In the genomic region with DNA sequence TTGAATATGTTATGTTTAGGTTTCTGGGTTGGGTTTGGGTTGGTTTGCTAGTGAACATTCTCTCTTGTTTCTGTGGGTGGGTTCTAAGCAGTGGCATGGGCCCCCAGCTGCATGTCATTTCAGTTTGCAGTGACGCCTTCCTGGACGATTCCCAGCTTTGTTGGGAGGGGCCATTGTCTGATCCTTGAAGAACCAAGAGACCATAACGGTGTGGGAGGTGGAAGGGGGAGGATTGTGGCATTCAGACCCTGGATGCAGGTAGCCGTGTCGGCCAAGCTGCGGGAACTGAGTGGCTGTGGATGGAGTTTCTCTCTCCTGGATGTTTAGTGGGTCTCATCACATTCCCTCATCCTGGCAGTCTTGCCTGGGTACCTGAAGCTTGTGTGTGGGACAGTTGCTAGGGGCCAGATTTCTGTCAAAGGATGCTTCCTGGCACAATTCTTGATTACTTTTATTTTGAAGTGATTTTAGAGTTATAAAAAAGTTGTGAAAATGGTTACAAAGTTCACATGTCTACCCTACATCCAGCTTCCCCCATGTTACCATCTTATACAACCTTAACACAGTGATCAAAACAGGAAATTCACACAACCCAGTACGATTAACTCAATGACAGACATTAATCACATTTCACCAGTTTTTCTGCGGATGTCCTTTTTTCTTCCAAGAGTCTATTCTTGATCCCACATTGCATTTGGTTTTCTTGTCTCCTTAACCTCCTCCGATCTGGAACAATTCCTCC, we compare ENCODE assay signal across 1 cellular context.
TF ChIP-seq lines count a peak whose summit lies in the region.

No MANE protein-coding gene starts in this region.

TF ChIP-seq in GM23338, 12 proteins besides CTCF, POLR2A, EP300 and RAD21 (continued from another document):
- TF ChIP-seq, protein P1, sequence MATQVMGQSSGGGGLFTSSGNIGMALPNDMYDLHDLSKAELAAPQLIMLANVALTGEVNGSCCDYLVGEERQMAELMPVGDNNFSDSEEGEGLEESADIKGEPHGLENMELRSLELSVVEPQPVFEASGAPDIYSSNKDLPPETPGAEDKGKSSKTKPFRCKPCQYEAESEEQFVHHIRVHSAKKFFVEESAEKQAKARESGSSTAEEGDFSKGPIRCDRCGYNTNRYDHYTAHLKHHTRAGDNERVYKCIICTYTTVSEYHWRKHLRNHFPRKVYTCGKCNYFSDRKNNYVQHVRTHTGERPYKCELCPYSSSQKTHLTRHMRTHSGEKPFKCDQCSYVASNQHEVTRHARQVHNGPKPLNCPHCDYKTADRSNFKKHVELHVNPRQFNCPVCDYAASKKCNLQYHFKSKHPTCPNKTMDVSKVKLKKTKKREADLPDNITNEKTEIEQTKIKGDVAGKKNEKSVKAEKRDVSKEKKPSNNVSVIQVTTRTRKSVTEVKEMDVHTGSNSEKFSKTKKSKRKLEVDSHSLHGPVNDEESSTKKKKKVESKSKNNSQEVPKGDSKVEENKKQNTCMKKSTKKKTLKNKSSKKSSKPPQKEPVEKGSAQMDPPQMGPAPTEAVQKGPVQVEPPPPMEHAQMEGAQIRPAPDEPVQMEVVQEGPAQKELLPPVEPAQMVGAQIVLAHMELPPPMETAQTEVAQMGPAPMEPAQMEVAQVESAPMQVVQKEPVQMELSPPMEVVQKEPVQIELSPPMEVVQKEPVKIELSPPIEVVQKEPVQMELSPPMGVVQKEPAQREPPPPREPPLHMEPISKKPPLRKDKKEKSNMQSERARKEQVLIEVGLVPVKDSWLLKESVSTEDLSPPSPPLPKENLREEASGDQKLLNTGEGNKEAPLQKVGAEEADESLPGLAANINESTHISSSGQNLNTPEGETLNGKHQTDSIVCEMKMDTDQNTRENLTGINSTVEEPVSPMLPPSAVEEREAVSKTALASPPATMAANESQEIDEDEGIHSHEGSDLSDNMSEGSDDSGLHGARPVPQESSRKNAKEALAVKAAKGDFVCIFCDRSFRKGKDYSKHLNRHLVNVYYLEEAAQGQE (IDR thresholded peaks at IDR 0.05; ENCODE audit: unreplicated experiment) = no peak
- TF ChIP-seq, protein P2, sequence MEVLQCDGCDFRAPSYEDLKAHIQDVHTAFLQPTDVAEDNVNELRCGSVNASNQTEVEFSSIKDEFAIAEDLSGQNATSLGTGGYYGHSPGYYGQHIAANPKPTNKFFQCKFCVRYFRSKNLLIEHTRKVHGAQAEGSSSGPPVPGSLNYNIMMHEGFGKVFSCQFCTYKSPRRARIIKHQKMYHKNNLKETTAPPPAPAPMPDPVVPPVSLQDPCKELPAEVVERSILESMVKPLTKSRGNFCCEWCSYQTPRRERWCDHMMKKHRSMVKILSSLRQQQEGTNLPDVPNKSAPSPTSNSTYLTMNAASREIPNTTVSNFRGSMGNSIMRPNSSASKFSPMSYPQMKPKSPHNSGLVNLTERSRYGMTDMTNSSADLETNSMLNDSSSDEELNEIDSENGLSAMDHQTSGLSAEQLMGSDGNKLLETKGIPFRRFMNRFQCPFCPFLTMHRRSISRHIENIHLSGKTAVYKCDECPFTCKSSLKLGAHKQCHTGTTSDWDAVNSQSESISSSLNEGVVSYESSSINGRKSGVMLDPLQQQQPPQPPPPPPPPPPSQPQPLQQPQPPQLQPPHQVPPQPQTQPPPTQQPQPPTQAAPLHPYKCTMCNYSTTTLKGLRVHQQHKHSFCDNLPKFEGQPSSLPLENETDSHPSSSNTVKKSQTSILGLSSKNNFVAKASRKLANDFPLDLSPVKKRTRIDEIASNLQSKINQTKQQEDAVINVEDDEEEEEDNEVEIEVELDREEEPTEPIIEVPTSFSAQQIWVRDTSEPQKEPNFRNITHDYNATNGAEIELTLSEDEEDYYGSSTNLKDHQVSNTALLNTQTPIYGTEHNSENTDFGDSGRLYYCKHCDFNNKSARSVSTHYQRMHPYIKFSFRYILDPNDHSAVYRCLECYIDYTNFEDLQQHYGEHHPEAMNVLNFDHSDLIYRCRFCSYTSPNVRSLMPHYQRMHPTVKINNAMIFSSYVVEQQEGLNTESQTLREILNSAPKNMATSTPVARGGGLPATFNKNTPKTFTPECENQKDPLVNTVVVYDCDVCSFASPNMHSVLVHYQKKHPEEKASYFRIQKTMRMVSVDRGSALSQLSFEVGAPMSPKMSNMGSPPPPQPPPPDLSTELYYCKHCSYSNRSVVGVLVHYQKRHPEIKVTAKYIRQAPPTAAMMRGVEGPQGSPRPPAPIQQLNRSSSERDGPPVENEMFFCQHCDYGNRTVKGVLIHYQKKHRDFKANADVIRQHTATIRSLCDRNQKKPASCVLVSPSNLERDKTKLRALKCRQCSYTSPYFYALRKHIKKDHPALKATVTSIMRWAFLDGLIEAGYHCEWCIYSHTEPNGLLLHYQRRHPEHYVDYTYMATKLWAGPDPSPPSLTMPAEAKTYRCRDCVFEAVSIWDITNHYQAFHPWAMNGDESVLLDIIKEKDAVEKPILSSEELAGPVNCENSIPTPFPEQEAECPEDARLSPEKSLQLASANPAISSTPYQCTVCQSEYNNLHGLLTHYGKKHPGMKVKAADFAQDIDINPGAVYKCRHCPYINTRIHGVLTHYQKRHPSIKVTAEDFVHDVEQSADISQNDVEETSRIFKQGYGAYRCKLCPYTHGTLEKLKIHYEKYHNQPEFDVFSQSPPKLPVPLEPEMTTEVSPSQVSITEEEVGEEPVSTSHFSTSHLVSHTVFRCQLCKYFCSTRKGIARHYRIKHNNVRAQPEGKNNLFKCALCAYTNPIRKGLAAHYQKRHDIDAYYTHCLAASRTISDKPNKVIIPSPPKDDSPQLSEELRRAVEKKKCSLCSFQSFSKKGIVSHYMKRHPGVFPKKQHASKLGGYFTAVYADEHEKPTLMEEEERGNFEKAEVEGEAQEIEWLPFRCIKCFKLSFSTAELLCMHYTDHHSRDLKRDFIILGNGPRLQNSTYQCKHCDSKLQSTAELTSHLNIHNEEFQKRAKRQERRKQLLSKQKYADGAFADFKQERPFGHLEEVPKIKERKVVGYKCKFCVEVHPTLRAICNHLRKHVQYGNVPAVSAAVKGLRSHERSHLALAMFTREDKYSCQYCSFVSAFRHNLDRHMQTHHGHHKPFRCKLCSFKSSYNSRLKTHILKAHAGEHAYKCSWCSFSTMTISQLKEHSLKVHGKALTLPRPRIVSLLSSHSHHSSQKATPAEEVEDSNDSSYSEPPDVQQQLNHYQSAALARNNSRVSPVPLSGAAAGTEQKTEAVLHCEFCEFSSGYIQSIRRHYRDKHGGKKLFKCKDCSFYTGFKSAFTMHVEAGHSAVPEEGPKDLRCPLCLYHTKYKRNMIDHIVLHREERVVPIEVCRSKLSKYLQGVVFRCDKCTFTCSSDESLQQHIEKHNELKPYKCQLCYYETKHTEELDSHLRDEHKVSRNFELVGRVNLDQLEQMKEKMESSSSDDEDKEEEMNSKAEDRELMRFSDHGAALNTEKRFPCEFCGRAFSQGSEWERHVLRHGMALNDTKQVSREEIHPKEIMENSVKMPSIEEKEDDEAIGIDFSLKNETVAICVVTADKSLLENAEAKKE (CRISPR knock-in tag; IDR thresholded peaks at IDR 0.05) = no peak
- TF ChIP-seq POLR2AphosphoS5 (IDR thresholded peaks at IDR 0.05; ENCODE audit: low read depth) = no peak
- TF ChIP-seq CREB1 (CRISPR knock-in tag; IDR thresholded peaks at IDR 0.05; ENCODE audit: low read depth) = no peak
- TF ChIP-seq STAT1 (IDR thresholded peaks at IDR 0.05; ENCODE audit: unreplicated experiment) = no peak
- no peak for TF ChIP-seq ZNF114 (CRISPR knock-in tag; IDR thresholded peaks at IDR 0.05)
- TF ChIP-seq EZH2 (IDR thresholded peaks at IDR 0.05; ENCODE audit: low read depth, unreplicated experiment) = no peak
- no peak for TF ChIP-seq NANOG (IDR thresholded peaks at IDR 0.05; ENCODE audit: borderline replicate concordance)
TF ChIP-seq in GM23338: peak in this region for 0.
